In genomic region chr16:30120340-30121105, GRCh38 we compare ENCODE assay signal across 15 cellular contexts. TPM values are rescaled to one million over a fixed set of nuclear protein-coding genes. Genes with fewer than 3 reads are reported as not detected.
A peak's percentile ranks its signal among the peaks of the same experiment; 100 is the strongest.
DNase-seq lines count a peak whose midpoint lies in the region; ATAC-seq, FAIRE-seq and TF ChIP-seq lines count a peak whose summit lies in the region.
"Had no signal": no experiment of that assay in that cellular context is flagged by ENCODE, and none has a peak within 500 bp of the region (broad histone marks: within the 10 kb centered on the region; RNA-seq: fewer than 3 reads in every experiment).

No MANE protein-coding gene starts in this region.

- H3K4me3 ChIP-seq in A549, result no peak overlapping the region
- H3K4me3 ChIP-seq in CD8-positive, alpha-beta memory T cell (ENCODE audit: low read length), result no peak overlapping the region
- no peak overlapping the region for H3K4me3 ChIP-seq in K562
- no peak overlapping the region for H3K4me3 ChIP-seq in naive thymus-derived CD4-positive, alpha-beta T cell (ENCODE audit: low read length)

- peak overlapping the region in 7 of 8 donors; percentile 42 to 92 (median 77) for H3K27ac Mint-ChIP-seq in CD8-positive, alpha-beta memory T cell
- H3K27ac Mint-ChIP-seq in naive thymus-derived CD4-positive, alpha-beta T cell, result peak overlapping the region in 8 of 9 donors; percentile 48 to 88 (median 83)

- peaks cover 9% of the 10 kb centered on the region for H3K36me3 ChIP-seq in CD8-positive, alpha-beta memory T cell (ENCODE audit: insufficient read depth, low read length)
- peaks cover 11% of the 10 kb centered on the region; the same call in 1 of the 3 replicates for H3K36me3 ChIP-seq in K562 (ENCODE audit: control insufficient read depth, insufficient read depth, low read length)
- peaks cover 0 to 35% (median 9%) of the 10 kb centered on the region in 3 experiments for H3K36me3 ChIP-seq in naive thymus-derived CD4-positive, alpha-beta T cell (ENCODE audit: control insufficient read depth in 2 of 3, insufficient read depth in 3 of 3, low read length in 3 of 3)

- TF ChIP-seq CTCF in A549 (IDR thresholded peaks at IDR 0.05) (no peak), K562 (IDR thresholded peaks at IDR 0.05 in 2 of 3, conservative IDR thresholded peaks at IDR 0.05 in 1 of 3; ENCODE audit: insufficient read depth in 2 of 3, low read depth in 1 of 3, low read length in 3 of 3) (no peak)

- H3K9me3 ChIP-seq in A549 (no peaks in the 10 kb centered on the region), K562 (replicated peaks; ENCODE audit: control insufficient read depth, insufficient read depth, low read depth, low read length) (no peaks in the 10 kb centered on the region)
- H3K9me3 ChIP-seq in CD8-positive, alpha-beta memory T cell (ENCODE audit: low read length), result no peaks in the 10 kb centered on the region
- no peaks in the 10 kb centered on the region for H3K9me3 ChIP-seq in naive thymus-derived CD4-positive, alpha-beta T cell (ENCODE audit: control insufficient read depth in 2 of 3, low read length in 3 of 3)

- peak overlapping the region in 1 of 2 experiments; percentile 70; a peak in 1 of 4 replicates for H3K9ac ChIP-seq in K562 (ENCODE audit: insufficient read depth in 1 of 2, low read depth in 2 of 2, low read length in 2 of 2)

- TF ChIP-seq POLR2A in A549 (IDR thresholded peaks at IDR 0.05; ENCODE audit: low read length) (no peak), K562 (conservative IDR thresholded peaks at IDR 0.05) (no peak)

- POLR2A ChIA-PET in A549 (lab: Yijun Ruan, JAX) (no interaction called here), K562 (lab: Yijun Ruan, JAX) (interaction anchor here (0.6 kb wide), 1 partner anchor 29 kb away, joined by 3 read pairs; no protein-coding TSS in a partner anchor)
- POLR2A ChIA-PET in CD8-positive, alpha-beta memory T cell (lab: Charles Lee), result interaction anchor here (0.6 to 2.5 kb wide), 3 partner anchors 63 to 287 kb away, joined by 3 to 9 read pairs (median 5); partner anchors contain the start of gene CORO1A
- POLR2A ChIA-PET in naive thymus-derived CD4-positive, alpha-beta T cell (lab: Charles Lee), result interaction anchor here (0.6 to 12.0 kb wide), 8 partner anchors 8 to 1628 kb away, joined by 3 to 116 read pairs (median 4); partner anchors contain the start of genes CORO1A and TBX6

- H3K27me3 ChIP-seq in CD8-positive, alpha-beta memory T cell (ENCODE audit: insufficient read depth, low read length, poor library complexity, severe bottlenecking), result no peaks in the 10 kb centered on the region
- no peaks in the 10 kb centered on the region for H3K27me3 ChIP-seq in K562 (ENCODE audit: control insufficient read depth in 2 of 2, insufficient read depth in 2 of 2, low read length in 2 of 2)
- no peaks in the 10 kb centered on the region for H3K27me3 ChIP-seq in naive thymus-derived CD4-positive, alpha-beta T cell (ENCODE audit: control insufficient read depth in 2 of 2, insufficient read depth in 2 of 2, low read length in 2 of 2)

- intact Hi-C loops in K562 (cut with micrococcal nuclease), result no loop called here
- intact Hi-C loops in naive thymus-derived CD4-positive, alpha-beta T cell (cut with micrococcal nuclease), result loop anchor here in 1 of 2 donors (5.0 kb wide), 1 partner anchor 287 kb away; the partner anchor contains the start of gene ZNF771

- H3K4me3 Mint-ChIP-seq in CD8-positive, alpha-beta memory T cell, result peak overlapping the region in 4 of 7 donors; percentile 57 to 85 (median 64)
- peak overlapping the region in 6 of 10 donors; percentile 23 to 84 (median 59) for H3K4me3 Mint-ChIP-seq in naive thymus-derived CD4-positive, alpha-beta T cell

- peaks cover 3% of the 10 kb centered on the region; the same call in 1 of the 3 replicates for H3K79me2 ChIP-seq in K562 (ENCODE audit: control insufficient read depth, insufficient read depth, low read length)

- no peak for TF ChIP-seq RAD21 in A549 (conservative IDR thresholded peaks at IDR 0.05 in 1 of 2, IDR thresholded peaks at IDR 0.05 in 1 of 2)
- no peak for TF ChIP-seq RAD21 in K562 (CRISPR knock-in tag; conservative IDR thresholded peaks at IDR 0.05 in 1 of 2, IDR thresholded peaks at IDR 0.05 in 1 of 2)

- peaks cover 0 to 37% (median 4%) of the 10 kb centered on the region in 3 donors for H3K36me3 Mint-ChIP-seq in CD8-positive, alpha-beta memory T cell
- H3K36me3 Mint-ChIP-seq in naive thymus-derived CD4-positive, alpha-beta T cell, result peaks cover 0 to 12% (median 5%) of the 10 kb centered on the region in 5 donors

- TF ChIP-seq EP300 in A549 (IDR thresholded peaks at IDR 0.05) (no peak), K562 (IDR thresholded peaks at IDR 0.05; ENCODE audit: low read length) (no peak)

- CTCF ChIA-PET in A549 (lab: Yijun Ruan, JAX) (interaction anchor here (0.8 to 13.1 kb wide), 4 partner anchors 10 to 77 kb away, joined by 3 to 153 read pairs (median 10); partner anchors contain the start of genes TBX6 and YPEL3), K562 (lab: Yijun Ruan, JAX; ENCODE audit: low intra/inter-chr PET ratio) (interaction anchor here (0.6 kb wide), 1 partner anchor 29 kb away, joined by 3 read pairs; the partner anchor contains the start of gene TBX6)
- CTCF ChIA-PET in CD8-positive, alpha-beta memory T cell (lab: Charles Lee), result interaction anchor here (1.0 to 2.2 kb wide), 5 partner anchors 10 to 116 kb away, joined by 3 to 10 read pairs (median 4); partner anchors contain the start of genes ALDOA and TBX6
- CTCF ChIA-PET in naive thymus-derived CD4-positive, alpha-beta T cell (lab: Charles Lee), result interaction anchor here (1.1 to 1.4 kb wide), 2 partner anchors 8 to 65 kb away, joined by 3 to 4 read pairs; no protein-coding TSS in a partner anchor

- H2AFZ ChIP-seq in K562 (ENCODE audit: low read depth, low read length), result no peak overlapping the region

- H3K27me3 Mint-ChIP-seq in CD8-positive, alpha-beta memory T cell, result no peaks in the 10 kb centered on the region
- no peaks in the 10 kb centered on the region for H3K27me3 Mint-ChIP-seq in naive thymus-derived CD4-positive, alpha-beta T cell

- H4K20me1 ChIP-seq in K562 (replicated peaks; ENCODE audit: control insufficient read depth, insufficient read depth, low read length), result no peaks in the 10 kb centered on the region

- no peaks in the 10 kb centered on the region for H3K9me3 Mint-ChIP-seq in CD8-positive, alpha-beta memory T cell
- H3K9me3 Mint-ChIP-seq in naive thymus-derived CD4-positive, alpha-beta T cell, result peaks cover 0 to 2% (median 0%) of the 10 kb centered on the region in 11 donors
- H3K9me3 Mint-ChIP-seq: activated T-helper 2 cell treated with anti-CD3 and anti-CD28 coated beads, Interferon-gamma antibody, Interleukin-2, Interleukin-4, amounts not matched to agents 10 μg/mL and 5 μg/mL and 100 μg/mL, durations not matched to agents 14 hours and 24 hours and 36 hours had no signal

- ATAC-seq in A549 (no peak), K562 (no peak), HG03095 (IDR thresholded peaks at IDR 0.05; ENCODE audit: unreplicated experiment) (no peak)
- no peak for ATAC-seq in naive thymus-derived CD4-positive, alpha-beta T cell
- ATAC-seq: activated CD4-positive, CD25-positive, alpha-beta regulatory T cell treated with anti-CD3 and anti-CD28 coated beads, Interleukin-2, amount 50 U/mL, for 24 hours had no signal

- FAIRE-seq in A549 (lab: Jason Lieb, UNC) (no peak), K562 (lab: Jason Lieb, UNC) (no peak)

- peaks cover 27% of the 10 kb centered on the region for H3K4me1 ChIP-seq in A549
- peaks cover 15% of the 10 kb centered on the region for H3K4me1 ChIP-seq in CD8-positive, alpha-beta memory T cell (ENCODE audit: insufficient read depth, low read length)
- peaks cover 0 to 23% of the 10 kb centered on the region in 2 experiments; a peak in 4 of 5 replicates for H3K4me1 ChIP-seq in K562 (replicated peaks in 1 of 2; ENCODE audit: control insufficient read depth in 2 of 2, insufficient read depth in 2 of 2, low read length in 2 of 2)
- H3K4me1 ChIP-seq in naive thymus-derived CD4-positive, alpha-beta T cell (ENCODE audit: control insufficient read depth in 2 of 2, insufficient read depth in 2 of 2, low read length in 2 of 2), result peaks cover 6 to 13% of the 10 kb centered on the region in 2 donors

- no TSS peak for BruUV-seq in K562 (replicated peaks; lab: Mats Ljungman, UMichigan)

- in situ Hi-C loops in K562 (cut with MboI), result no loop called here

- peaks cover 20 to 36% (median 24%) of the 10 kb centered on the region in 3 donors for H3K4me1 Mint-ChIP-seq in CD8-positive, alpha-beta memory T cell
- peaks cover 20 to 41% (median 28%) of the 10 kb centered on the region in 7 donors for H3K4me1 Mint-ChIP-seq in naive thymus-derived CD4-positive, alpha-beta T cell

- H3K4me2 ChIP-seq in A549 (no peak overlapping the region), K562 (ENCODE audit: insufficient read depth, low read length) (no peak overlapping the region)

- H3K27ac ChIP-seq in A549 (no peak overlapping the region), K562 (ENCODE audit: extremely low read depth, low read depth, low read length) (no peak overlapping the region)
- H3K27ac ChIP-seq in CD8-positive, alpha-beta memory T cell (ENCODE audit: low read depth, low read length), result no peak overlapping the region
- no peak overlapping the region for H3K27ac ChIP-seq in naive thymus-derived CD4-positive, alpha-beta T cell (ENCODE audit: low read depth, low read length)
- H3K27ac ChIP-seq: C4-2B had no signal

- WGBS in A549 (ENCODE audit: missing lambda C conversion rate), result 79% methylated on average over 3 of the region's 3 CpGs
- 60% methylated on average over 3 of the region's 3 CpGs for WGBS in K562 (ENCODE audit: insufficient coverage, low coverage, missing lambda C conversion rate)

- no peaks in the 10 kb centered on the region for H3K9me1 ChIP-seq in K562 (ENCODE audit: control insufficient read depth, insufficient read depth, low read length)

- no peak for DNase-seq in A549 (ENCODE audit: low read depth in 1 of 2, low spot score in 1 of 2)
- DNase-seq in CD8-positive, alpha-beta memory T cell, result no peak
- DNase-seq in K562 (ENCODE audit: extremely low read depth in 1 of 4, low spot score in 3 of 4), result no peak
- DNase-seq in naive thymus-derived CD4-positive, alpha-beta T cell, result no peak
- no peak for DNase-seq in SHP77 (lab: John Stamatoyannopoulos, UW)
- DNase-seq in HK-2 (ENCODE audit: unreplicated experiment), result no peak
- DNase-seq in SW 1271 (lab: John Stamatoyannopoulos, UW), result no peak
- DNase-seq: central memory CD4-positive, alpha-beta T cell; mesendoderm; stimulated activated CD4-positive, alpha-beta T cell treated with anti-CD3 and anti-CD28 coated beads, Interleukin-4, amount 100 ng/mL, for 24 hours; stimulated activated naive CD4-positive, alpha-beta T cell treated with Interleukin-2 at 50 U/mL for 16 hours had no signal

RNA-seq across cellular contexts. Expression of gene MAPK3, which starts 2.5 kb away (rescaled TPM):
- polyA plus RNA-seq in A549 (2011; rRNA removed) (26.1 and 27.2 TPM in 2 replicates), A549 (2017; fragmentation: RNase III; extraction: RNeasy Plus Mini Kit Qiagen cat#74134 plus additional on column Dnase treatment) (34.7 to 46.0 TPM (median 45.0 TPM) in 3 replicates), K562 (2011; rRNA removed) (44.0 and 70.0 TPM in 2 replicates), K562 (2014; fragmentation: Illumina TruSeq; extraction: Trizol) (46.6 and 55.3 TPM in 2 replicates), K562 (2014; fragmentation: Nextera tagmentation; extraction: Ambion mirVana) (1 to 10 TPM; 1.0 to 1.9 TPM), K562 (2014; rRNA removed) (23.4 and 33.8 TPM in 2 replicates)
- 35.9 and 47.6 TPM in 2 replicates for polyA plus RNA-seq in A549 (2012; cell fraction: cytosol; rRNA removed)
- 39.8 and 41.7 TPM in 2 replicates for polyA plus RNA-seq in A549 (2012; cell fraction: nucleus; rRNA removed)
- polyA minus RNA-seq in A549 (2011; rRNA and poly(A)+ RNA removed), result 22.0 and 25.2 TPM in 2 replicates
- 10 to 100 TPM; 38.3 to 43.0 TPM for total RNA-seq in CD8-positive, alpha-beta memory T cell
- 7.0 TPM for polyA plus RNA-seq in CD8-positive, alpha-beta memory T cell
- 34.1 and 84.8 TPM in 2 replicates for total RNA-seq in K562 (2011; cell fraction: chromatin; rRNA removed; ENCODE audit: low replicate concordance)
- 44.0 and 46.2 TPM in 2 replicates for total RNA-seq in K562 (2011; cell fraction: nucleolus; rRNA removed)
- total RNA-seq in K562 (2011; cell fraction: nucleoplasm; rRNA removed), result 36.1 and 36.9 TPM in 2 replicates
- total RNA-seq in K562 (2014; rRNA removed) (15.7 and 38.0 TPM in 2 replicates), K562 (2014; rRNA removed; fragmentation: Illumina TruSeq; extraction: Trizol) (11.3 and 12.0 TPM in 2 replicates), K562 (2015; rRNA removed; fragmentation: Illumina TruSeq; extraction: Trizol) (13.3 and 13.9 TPM in 2 replicates), K562 (2021) (41.2 and 44.5 TPM in 2 replicates)
- polyA plus RNA-seq in K562 (2011; cell fraction: cytosol; rRNA removed), result 59.6 and 73.9 TPM in 2 replicates
- polyA plus RNA-seq in K562 (2011; cell fraction: nucleus; rRNA removed), result 91.3 and 92.1 TPM in 2 replicates
- polyA plus RNA-seq in K562 (2012), result 36.1 and 53.3 TPM in 2 replicates
- 12.3 and 13.1 TPM in 2 replicates for polyA minus RNA-seq in K562 (2011; rRNA and poly(A)+ RNA removed)
- 12.5 and 21.2 TPM in 2 replicates for polyA minus RNA-seq in K562 (2011; cell fraction: cytosol; rRNA and poly(A)+ RNA removed)
- 10.9 and 17.3 TPM in 2 replicates for polyA minus RNA-seq in K562 (2011; cell fraction: nucleus; rRNA and poly(A)+ RNA removed)
- 10 to 100 TPM; 50.5 to 82.2 (median 64.3) TPM for total RNA-seq in naive thymus-derived CD4-positive, alpha-beta T cell
- 1 to 10 TPM; 7.5 to 8.3 TPM for polyA plus RNA-seq in naive thymus-derived CD4-positive, alpha-beta T cell

RNA-seq across cellular contexts. Expression of gene GDPD3, which starts 7.2 kb away (rescaled TPM):
- 0.58 and 1.1 TPM in 2 replicates for polyA plus RNA-seq in A549 (2011; rRNA removed)
- 1.0 and 1.3 TPM in 2 replicates for polyA plus RNA-seq in A549 (2012; cell fraction: cytosol; rRNA removed)
- 4.2 and 5.1 TPM in 2 replicates for polyA plus RNA-seq in A549 (2012; cell fraction: nucleus; rRNA removed)
- polyA plus RNA-seq in A549 (2017; fragmentation: RNase III; extraction: RNeasy Plus Mini Kit Qiagen cat#74134 plus additional on column Dnase treatment), result 1.3 to 2.4 TPM (median 1.8 TPM) in 3 replicates
- not detected in 2 replicates for polyA minus RNA-seq in A549 (2011; rRNA and poly(A)+ RNA removed)
- 1 to 10 TPM; 4.7 to 5.3 TPM for total RNA-seq in CD8-positive, alpha-beta memory T cell
- polyA plus RNA-seq in CD8-positive, alpha-beta memory T cell, result not detected
- total RNA-seq in K562 (2011; cell fraction: chromatin; rRNA removed; ENCODE audit: low replicate concordance), result 4.9 and 20.8 TPM in 2 replicates
- total RNA-seq in K562 (2011; cell fraction: nucleolus; rRNA removed), result 8.7 and 14.0 TPM in 2 replicates
- 7.3 and 8.0 TPM in 2 replicates for total RNA-seq in K562 (2011; cell fraction: nucleoplasm; rRNA removed)
- total RNA-seq in K562 (2014; rRNA removed), result 0.90 and 0.91 TPM in 2 replicates
- 0.47 and 0.54 TPM in 2 replicates for total RNA-seq in K562 (2014; rRNA removed; fragmentation: Illumina TruSeq; extraction: Trizol)
- 1.1 TPM in 2 replicates for total RNA-seq in K562 (2015; rRNA removed; fragmentation: Illumina TruSeq; extraction: Trizol)
- total RNA-seq in K562 (2021), result 1.7 and 3.9 TPM in 2 replicates
- 1.9 and 2.5 TPM in 2 replicates for polyA plus RNA-seq in K562 (2011; rRNA removed)
- 0.83 and 1.4 TPM in 2 replicates for polyA plus RNA-seq in K562 (2011; cell fraction: cytosol; rRNA removed)
- polyA plus RNA-seq in K562 (2011; cell fraction: nucleus; rRNA removed), result 14.1 and 18.8 TPM in 2 replicates
- 1.5 and 4.7 TPM in 2 replicates for polyA plus RNA-seq in K562 (2012)
- 1.0 and 1.3 TPM in 2 replicates for polyA plus RNA-seq in K562 (2014; fragmentation: Illumina TruSeq; extraction: Trizol)
- polyA plus RNA-seq in K562 (2014; fragmentation: Nextera tagmentation; extraction: Ambion mirVana), result 1 to 10 TPM in 1 of 2 experiments, under 1 TPM in 1; 0.51 to 1.4 TPM
- 1.2 and 1.7 TPM in 2 replicates for polyA plus RNA-seq in K562 (2014; rRNA removed)
- 0.18 and 0.53 TPM in 2 replicates for polyA minus RNA-seq in K562 (2011; rRNA and poly(A)+ RNA removed)
- 2.8 TPM in 1 of 2 replicates, not detected in the other for polyA minus RNA-seq in K562 (2011; cell fraction: cytosol; rRNA and poly(A)+ RNA removed)
- 1.8 and 2.7 TPM in 2 replicates for polyA minus RNA-seq in K562 (2011; cell fraction: nucleus; rRNA and poly(A)+ RNA removed)
- 10 to 100 TPM in 4 of 5 experiments, 1 to 10 TPM in 1; 7.9 to 39.3 (median 12.3) TPM for total RNA-seq in naive thymus-derived CD4-positive, alpha-beta T cell
- polyA plus RNA-seq in naive thymus-derived CD4-positive, alpha-beta T cell, result not detected

RNA-seq across cellular contexts. Expression of gene YPEL3, which starts 24.5 kb away (rescaled TPM):
- polyA plus RNA-seq in A549 (2011; rRNA removed), result 4.5 and 5.5 TPM in 2 replicates
- 7.5 and 11.3 TPM in 2 replicates for polyA plus RNA-seq in A549 (2012; cell fraction: cytosol; rRNA removed)
- polyA plus RNA-seq in A549 (2012; cell fraction: nucleus; rRNA removed), result 16.3 and 19.4 TPM in 2 replicates
- 6.1 to 8.3 TPM (median 8.1 TPM) in 3 replicates for polyA plus RNA-seq in A549 (2017; fragmentation: RNase III; extraction: RNeasy Plus Mini Kit Qiagen cat#74134 plus additional on column Dnase treatment)
- polyA minus RNA-seq in A549 (2011; rRNA and poly(A)+ RNA removed), result 1.8 and 2.0 TPM in 2 replicates
- total RNA-seq in CD8-positive, alpha-beta memory T cell, result 10 to 100 TPM; 32.6 to 36.1 TPM
- 326 TPM for polyA plus RNA-seq in CD8-positive, alpha-beta memory T cell
- total RNA-seq in K562 (2011; cell fraction: chromatin; rRNA removed; ENCODE audit: low replicate concordance), result 14.3 and 26.4 TPM in 2 replicates
- total RNA-seq in K562 (2011; cell fraction: nucleolus; rRNA removed), result 14.2 and 18.0 TPM in 2 replicates
- 21.4 and 28.6 TPM in 2 replicates for total RNA-seq in K562 (2011; cell fraction: nucleoplasm; rRNA removed)
- 3.0 and 4.6 TPM in 2 replicates for total RNA-seq in K562 (2014; rRNA removed)
- total RNA-seq in K562 (2014; rRNA removed; fragmentation: Illumina TruSeq; extraction: Trizol), result 1.0 and 1.8 TPM in 2 replicates
- total RNA-seq in K562 (2015; rRNA removed; fragmentation: Illumina TruSeq; extraction: Trizol), result 1.1 and 1.3 TPM in 2 replicates
- 5.7 and 6.7 TPM in 2 replicates for total RNA-seq in K562 (2021)
- polyA plus RNA-seq in K562 (2011; rRNA removed), result 3.9 and 6.8 TPM in 2 replicates
- 7.5 and 14.0 TPM in 2 replicates for polyA plus RNA-seq in K562 (2011; cell fraction: cytosol; rRNA removed)
- 18.2 and 22.9 TPM in 2 replicates for polyA plus RNA-seq in K562 (2011; cell fraction: nucleus; rRNA removed)
- 12.5 and 45.8 TPM in 2 replicates for polyA plus RNA-seq in K562 (2012)
- 2.9 and 4.4 TPM in 2 replicates for polyA plus RNA-seq in K562 (2014; fragmentation: Illumina TruSeq; extraction: Trizol)
- polyA plus RNA-seq in K562 (2014; fragmentation: Nextera tagmentation; extraction: Ambion mirVana), result under 1 TPM; 0.41 to 0.42 TPM
- 8.6 and 15.0 TPM in 2 replicates for polyA plus RNA-seq in K562 (2014; rRNA removed)
- 1.0 and 1.5 TPM in 2 replicates for polyA minus RNA-seq in K562 (2011; rRNA and poly(A)+ RNA removed)
- 1.8 and 2.3 TPM in 2 replicates for polyA minus RNA-seq in K562 (2011; cell fraction: cytosol; rRNA and poly(A)+ RNA removed)
- polyA minus RNA-seq in K562 (2011; cell fraction: nucleus; rRNA and poly(A)+ RNA removed), result 2.4 and 4.3 TPM in 2 replicates
- total RNA-seq in naive thymus-derived CD4-positive, alpha-beta T cell, result 100 to 1,000 TPM in 3 of 5 experiments, 10 to 100 TPM in 2; 50.5 to 260 (median 130) TPM
- polyA plus RNA-seq in naive thymus-derived CD4-positive, alpha-beta T cell, result 100 to 1,000 TPM; 242 to 308 TPM

RNA-seq across cellular contexts. Expression of gene TBX6, which starts 28.8 kb away (rescaled TPM):
- polyA plus RNA-seq in A549 (2011; rRNA removed) (0.11 and 0.14 TPM in 2 replicates), A549 (2017; fragmentation: RNase III; extraction: RNeasy Plus Mini Kit Qiagen cat#74134 plus additional on column Dnase treatment) (0.26 to 0.63 TPM (median 0.62 TPM) in 3 replicates), K562 (2011; rRNA removed) (0.07 and 0.16 TPM in 2 replicates), K562 (2014; fragmentation: Illumina TruSeq; extraction: Trizol) (0.30 and 0.31 TPM in 2 replicates), K562 (2014; fragmentation: Nextera tagmentation; extraction: Ambion mirVana) (not detected), K562 (2014; rRNA removed) (0.51 and 0.58 TPM in 2 replicates)
- 0.12 and 0.17 TPM in 2 replicates for polyA plus RNA-seq in A549 (2012; cell fraction: cytosol; rRNA removed)
- 0.39 and 0.49 TPM in 2 replicates for polyA plus RNA-seq in A549 (2012; cell fraction: nucleus; rRNA removed)
- polyA minus RNA-seq in A549 (2011; rRNA and poly(A)+ RNA removed), result 0.44 TPM in 1 of 2 replicates, not detected in the other
- under 1 TPM; 0.71 to 0.83 TPM for total RNA-seq in CD8-positive, alpha-beta memory T cell
- not detected for polyA plus RNA-seq in CD8-positive, alpha-beta memory T cell
- 0.55 and 0.69 TPM in 2 replicates for total RNA-seq in K562 (2011; cell fraction: chromatin; rRNA removed; ENCODE audit: low replicate concordance)
- total RNA-seq in K562 (2011; cell fraction: nucleolus; rRNA removed), result 1.1 and 1.2 TPM in 2 replicates
- total RNA-seq in K562 (2011; cell fraction: nucleoplasm; rRNA removed), result 0.73 and 1.1 TPM in 2 replicates
- total RNA-seq in K562 (2014; rRNA removed) (0.09 and 0.73 TPM in 2 replicates), K562 (2014; rRNA removed; fragmentation: Illumina TruSeq; extraction: Trizol) (0.11 TPM in 1 of 2 replicates, not detected in the other), K562 (2015; rRNA removed; fragmentation: Illumina TruSeq; extraction: Trizol) (0.07 and 0.23 TPM in 2 replicates), K562 (2021) (0.18 and 0.51 TPM in 2 replicates)
- 0.10 and 0.18 TPM in 2 replicates for polyA plus RNA-seq in K562 (2011; cell fraction: cytosol; rRNA removed)
- 0.88 and 0.97 TPM in 2 replicates for polyA plus RNA-seq in K562 (2011; cell fraction: nucleus; rRNA removed)
- polyA plus RNA-seq in K562 (2012), result 0.22 and 0.51 TPM in 2 replicates
- not detected in 2 replicates for polyA minus RNA-seq in K562 (2011; rRNA and poly(A)+ RNA removed)
- polyA minus RNA-seq in K562 (2011; cell fraction: cytosol; rRNA and poly(A)+ RNA removed), result not detected in 2 replicates
- polyA minus RNA-seq in K562 (2011; cell fraction: nucleus; rRNA and poly(A)+ RNA removed), result 0.22 and 0.54 TPM in 2 replicates
- 1 to 10 TPM; 1.5 to 3.3 (median 1.6) TPM for total RNA-seq in naive thymus-derived CD4-positive, alpha-beta T cell
- under 1 TPM in 1 of 2 donors, not detected in 1; 0.38 TPM for polyA plus RNA-seq in naive thymus-derived CD4-positive, alpha-beta T cell

RNA-seq across cellular contexts. Expression of gene PPP4C, which starts 44.7 kb away (rescaled TPM):
- polyA plus RNA-seq in A549 (2011; rRNA removed), result 102 and 117 TPM in 2 replicates
- 237 and 266 TPM in 2 replicates for polyA plus RNA-seq in A549 (2012; cell fraction: cytosol; rRNA removed)
- polyA plus RNA-seq in A549 (2012; cell fraction: nucleus; rRNA removed), result 236 and 260 TPM in 2 replicates
- 107 to 117 TPM (median 115 TPM) in 3 replicates for polyA plus RNA-seq in A549 (2017; fragmentation: RNase III; extraction: RNeasy Plus Mini Kit Qiagen cat#74134 plus additional on column Dnase treatment)
- polyA minus RNA-seq in A549 (2011; rRNA and poly(A)+ RNA removed), result 326 and 415 TPM in 2 replicates
- total RNA-seq in CD8-positive, alpha-beta memory T cell, result 100 to 1,000 TPM; 137 to 149 TPM
- 201 TPM for polyA plus RNA-seq in CD8-positive, alpha-beta memory T cell
- total RNA-seq in K562 (2011; cell fraction: chromatin; rRNA removed; ENCODE audit: low replicate concordance), result 46.3 and 109 TPM in 2 replicates
- total RNA-seq in K562 (2011; cell fraction: nucleolus; rRNA removed), result 90.3 and 97.7 TPM in 2 replicates
- total RNA-seq in K562 (2011; cell fraction: nucleoplasm; rRNA removed), result 76.9 and 90.5 TPM in 2 replicates
- 131 and 171 TPM in 2 replicates for total RNA-seq in K562 (2014; rRNA removed)
- total RNA-seq in K562 (2014; rRNA removed; fragmentation: Illumina TruSeq; extraction: Trizol), result 38.9 and 59.9 TPM in 2 replicates
- 107 and 115 TPM in 2 replicates for total RNA-seq in K562 (2015; rRNA removed; fragmentation: Illumina TruSeq; extraction: Trizol)
- 158 TPM in 2 replicates for total RNA-seq in K562 (2021)
- polyA plus RNA-seq in K562 (2011; rRNA removed), result 153 and 187 TPM in 2 replicates
- 311 and 402 TPM in 2 replicates for polyA plus RNA-seq in K562 (2011; cell fraction: cytosol; rRNA removed)
- 149 and 168 TPM in 2 replicates for polyA plus RNA-seq in K562 (2011; cell fraction: nucleus; rRNA removed)
- 161 and 166 TPM in 2 replicates for polyA plus RNA-seq in K562 (2012)
- 138 and 157 TPM in 2 replicates for polyA plus RNA-seq in K562 (2014; fragmentation: Illumina TruSeq; extraction: Trizol)
- 10 to 100 TPM in 1 of 2 experiments, 1 to 10 TPM in 1; 3.5 to 10.7 TPM for polyA plus RNA-seq in K562 (2014; fragmentation: Nextera tagmentation; extraction: Ambion mirVana)
- 183 TPM in 2 replicates for polyA plus RNA-seq in K562 (2014; rRNA removed)
- 162 and 295 TPM in 2 replicates for polyA minus RNA-seq in K562 (2011; rRNA and poly(A)+ RNA removed)
- 136 and 139 TPM in 2 replicates for polyA minus RNA-seq in K562 (2011; cell fraction: cytosol; rRNA and poly(A)+ RNA removed)
- 23.2 and 36.2 TPM in 2 replicates for polyA minus RNA-seq in K562 (2011; cell fraction: nucleus; rRNA and poly(A)+ RNA removed)
- 100 to 1,000 TPM in 2 of 5 experiments, 10 to 100 TPM in 3; 68.4 to 143 (median 86.0) TPM for total RNA-seq in naive thymus-derived CD4-positive, alpha-beta T cell
- 100 to 1,000 TPM; 176 TPM for polyA plus RNA-seq in naive thymus-derived CD4-positive, alpha-beta T cell

Comparison
In these comparisons a context has a peak if more than half of its experiments do, and no peak if none do; other contexts are left out.
1. Of the 35 proteins assayed by ChIP-seq in both K562 and A549: peak only in K562: none; only in A549: none; in both: RFX5; in neither: 34.